8 cellular contexts compared by ENCODE assay signal in genomic region chr7:139680676-139681462, GRCh38.
DNase-seq lines count a peak whose midpoint lies in the region; ATAC-seq lines count a peak whose summit lies in the region.

No MANE protein-coding gene starts in this region.

- H3K18ac ChIP-seq in mesendoderm (ENCODE audit: low read length) = no peak overlapping the region

- H3K23ac ChIP-seq in mesendoderm (ENCODE audit: low read length) = no peak overlapping the region

- H4K8ac ChIP-seq in mesendoderm (ENCODE audit: low read depth, low read length) = no peak overlapping the region

- no peaks in the 10 kb centered on the region for H3K36me3 ChIP-seq in mesendoderm (ENCODE audit: control insufficient read depth, insufficient read depth, low read length)

- no peak overlapping the region for H3K4me2 ChIP-seq in mesendoderm (ENCODE audit: low read length)

- H3K27ac ChIP-seq in caudate nucleus (ENCODE audit: low read depth, low read length) (peak overlapping the region; percentile 75), mesendoderm (ENCODE audit: low read depth, low read length) (no peak overlapping the region)

- no peak overlapping the region for H2BK15ac ChIP-seq in mesendoderm (replicated peaks; ENCODE audit: low read depth)

- H3K4ac ChIP-seq in mesendoderm (ENCODE audit: low read depth, low read length) = no peak overlapping the region

- H2AK5ac ChIP-seq in mesendoderm (ENCODE audit: low read length) = no peak overlapping the region

- WGBS in mesendoderm (ENCODE audit: extremely low coverage, insufficient coverage, low lambda C conversion rate) = no CpG with 5 or more reads among the region's 11 CpGs

- no peak overlapping the region for H2BK5ac ChIP-seq in mesendoderm (ENCODE audit: low read length)

- no peak overlapping the region for H3K4me3 ChIP-seq in mesendoderm (ENCODE audit: low read length)

- H3K4me1 ChIP-seq in mesendoderm (ENCODE audit: control insufficient read depth, low read depth, low read length) = peaks cover 9% of the 10 kb centered on the region

- ATAC-seq in HG03469 (IDR thresholded peaks at IDR 0.05; ENCODE audit: unreplicated experiment) = peak; percentile 30
- peak; percentile 83 to 86 for ATAC-seq in activated CD4-positive, CD25-positive, alpha-beta regulatory T cell treated with anti-CD3 and anti-CD28 coated beads, Interleukin-2, amount 50 U/mL, for 24 hours
- no peak for ATAC-seq in GM21576 (IDR thresholded peaks at IDR 0.05; ENCODE audit: unreplicated experiment)

- no peak overlapping the region for H2BK120ac ChIP-seq in mesendoderm (ENCODE audit: low read depth, low read length)

- no peak overlapping the region for H3K56ac ChIP-seq in mesendoderm (ENCODE audit: low read length)

- no peak overlapping the region for H4K5ac ChIP-seq in mesendoderm (ENCODE audit: low read length)

- no peaks in the 10 kb centered on the region for H3K79me2 ChIP-seq in mesendoderm (ENCODE audit: control insufficient read depth, insufficient read depth, low read length)

- no peaks in the 10 kb centered on the region for H3K79me1 ChIP-seq in mesendoderm (ENCODE audit: low read length)

- H3K27me3 ChIP-seq in mesendoderm (ENCODE audit: insufficient read depth, low read length, poor library complexity) = no peaks in the 10 kb centered on the region

- H3K9ac ChIP-seq in mesendoderm (ENCODE audit: low read length) = no peak overlapping the region

- DNase-seq in GM04503 (ENCODE audit: low read depth) (peak; percentile 87), caudate nucleus (lab: John Stamatoyannopoulos, UW) (peak in 4 of 61 donors; percentile 19 to 40 (median 23)), mesendoderm (peak; percentile 11), ureter (ENCODE audit: low spot score) (no peak)
- DNase-seq in stimulated activated CD8-positive, alpha-beta memory T cell treated with anti-CD3 and anti-CD28 coated beads, Interleukin-7, amount 100 ng/mL, for 48 hours (ENCODE audit: extremely low read depth in 1 of 2, low read depth in 1 of 2) = peak; percentile 69 to 93
